ENCODE assay signal across 9 cellular contexts in the genomic region with DNA sequence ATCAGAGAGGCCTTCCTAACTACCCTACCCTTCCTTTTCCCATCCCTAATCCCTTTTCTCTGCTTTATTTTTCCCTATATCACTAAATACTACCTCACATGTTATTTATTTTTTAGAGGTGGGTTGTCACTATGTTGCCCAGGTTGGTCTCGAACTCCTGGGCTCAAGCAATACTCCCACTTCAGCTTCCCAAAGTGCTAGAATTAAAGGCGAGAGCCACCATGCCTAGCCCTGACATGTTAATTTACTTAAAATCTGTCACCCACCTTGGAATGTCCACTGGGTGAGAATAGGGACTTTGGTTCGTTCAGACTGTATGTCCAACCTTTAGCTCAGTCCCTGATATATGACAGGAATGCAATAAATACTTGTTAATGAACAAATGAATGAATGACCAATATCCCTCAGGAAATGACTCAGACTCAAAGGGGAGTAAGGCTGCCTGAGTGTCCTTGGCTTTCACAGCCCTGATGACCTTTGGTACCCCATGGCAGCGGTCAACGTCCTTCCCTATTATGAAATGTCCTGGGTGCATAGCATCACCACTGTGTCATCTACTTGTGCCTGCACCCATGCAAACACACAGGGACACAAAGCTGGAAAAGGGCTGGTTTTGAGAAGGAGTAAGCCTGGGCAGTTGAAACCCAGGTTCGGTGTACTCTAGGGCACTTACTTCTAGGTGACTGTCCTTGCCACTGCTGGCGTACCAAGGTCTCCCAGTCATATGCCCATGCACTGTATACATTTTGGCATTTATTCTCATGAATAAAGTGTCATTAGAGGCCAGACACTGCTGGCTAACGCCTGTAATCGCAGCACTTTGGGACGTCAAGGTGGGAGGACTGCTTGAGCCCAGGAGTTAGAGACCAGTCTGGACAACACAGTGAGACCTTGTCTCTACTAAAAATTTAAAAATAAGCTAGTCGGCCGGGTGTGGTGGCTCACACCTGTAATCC. TPM values are rescaled to one million over a fixed set of nuclear protein-coding genes. Genes with fewer than 3 reads are reported as not detected.
DNase-seq lines count a peak whose midpoint lies in the region; FAIRE-seq and TF ChIP-seq lines count a peak whose summit lies in the region.
"Had no signal": no experiment of that assay in that cellular context is flagged by ENCODE, and none has a peak within 500 bp of the region (broad histone marks: within the 10 kb centered on the region; RNA-seq: fewer than 3 reads in every experiment).

No MANE protein-coding gene starts in this region.

- peaks cover 74% of the 10 kb centered on the region for H3K36me3 Mint-ChIP-seq in activated CD4-positive, alpha-beta T cell treated with anti-CD3 and anti-CD28 coated beads, Interleukin-2, amount 10 ng/mL, durations not matched to agents 24 days and 14 days (ENCODE audit: low read depth)
- H3K36me3 Mint-ChIP-seq in activated naive CD8-positive, alpha-beta T cell treated with anti-CD3 and anti-CD28 coated beads for 36 hours, result peaks cover 63% of the 10 kb centered on the region

- H3K9me3 ChIP-seq in keratinocyte (ENCODE audit: control insufficient read depth, low read depth, low read length) (no peaks in the 10 kb centered on the region), thymus (ENCODE audit: control insufficient read depth) (no peaks in the 10 kb centered on the region), prostate gland (no peaks in the 10 kb centered on the region)
- H3K9me3 ChIP-seq: HAP-1 had no signal

- intact Hi-C loops in activated CD4-positive, alpha-beta T cell treated with anti-CD3 and anti-CD28 coated beads, Interleukin-2, amount 10 ng/mL, durations not matched to agents 24 days and 14 days (cut with micrococcal nuclease), result loop anchor here (2.0 kb wide), 1 partner anchor 19 kb away; no protein-coding TSS in a partner anchor
- intact Hi-C loops in prostate gland (cut with DNase I), result no loop called here

- peak overlapping the region; percentile 66 for H3K27ac Mint-ChIP-seq in activated CD4-positive, alpha-beta T cell treated with anti-CD3 and anti-CD28 coated beads, Interleukin-2, amount 10 ng/mL, durations not matched to agents 24 days and 14 days
- peak overlapping the region; percentile 15 for H3K27ac Mint-ChIP-seq in activated naive CD8-positive, alpha-beta T cell treated with anti-CD3 and anti-CD28 coated beads for 36 hours

- DNase-seq in activated CD4-positive, alpha-beta T cell treated with anti-CD3 and anti-CD28 coated beads, Interleukin-2, amount 10 ng/mL, durations not matched to agents 24 days and 14 days, result no peak
- DNase-seq in activated CD4-positive, alpha-beta T cell treated with anti-CD3 and anti-CD28 coated beads, Interleukin-2, amount 50 U/mL, for 1 hour, result no peak
- DNase-seq in activated naive CD8-positive, alpha-beta T cell treated with anti-CD3 and anti-CD28 coated beads for 36 hours, result no peak
- DNase-seq in keratinocyte (ENCODE audit: low read depth, low spot score), result no peak
- no peak for DNase-seq in NOMO-1 (lab: John Stamatoyannopoulos, UW; ENCODE audit: unreplicated experiment in 2 of 2)
- no peak for DNase-seq in GM12891 (ENCODE audit: insufficient read length, low spot score)
- DNase-seq in prostate gland (ENCODE audit: low spot score), result no peak

- H3K79me2 ChIP-seq in keratinocyte (ENCODE audit: control insufficient read depth, insufficient read depth, low read length), result peaks cover 92% of the 10 kb centered on the region

- no peak overlapping the region for H3K4me3 ChIP-seq in keratinocyte (ENCODE audit: control insufficient read depth in 2 of 3, extremely low read depth in 1 of 3, insufficient read depth in 2 of 3, low read depth in 1 of 3, low read length in 3 of 3)
- peak overlapping the region; percentile 21 for H3K4me3 ChIP-seq in thymus (ENCODE audit: low read length)
- no peak overlapping the region for H3K4me3 ChIP-seq in prostate gland
- H3K4me3 ChIP-seq: HAP-1 had no signal

- WGBS in thymus, result 97% methylated on average over 12 of the region's 12 CpGs
- WGBS in prostate gland, result 91% methylated on average over 12 of the region's 12 CpGs

- H3K4me1 Mint-ChIP-seq in activated CD4-positive, alpha-beta T cell treated with anti-CD3 and anti-CD28 coated beads, Interleukin-2, amount 10 ng/mL, durations not matched to agents 24 days and 14 days, result peaks cover 66% of the 10 kb centered on the region
- H3K4me1 Mint-ChIP-seq in activated naive CD8-positive, alpha-beta T cell treated with anti-CD3 and anti-CD28 coated beads for 36 hours, result peaks cover 69% of the 10 kb centered on the region

- H3K9ac ChIP-seq in keratinocyte (ENCODE audit: control insufficient read depth, extremely low read depth, insufficient read depth, low read length), result no peak overlapping the region

- H3K4me1 ChIP-seq in keratinocyte (ENCODE audit: control insufficient read depth, extremely low read depth, insufficient read depth, low read length) (peaks cover 48% of the 10 kb centered on the region), thymus (ENCODE audit: control insufficient read depth, insufficient read depth, low read length) (peaks cover 67% of the 10 kb centered on the region), prostate gland (replicated peaks) (peaks cover 13% of the 10 kb centered on the region)

- H3K27me3 Mint-ChIP-seq in activated CD4-positive, alpha-beta T cell treated with anti-CD3 and anti-CD28 coated beads, Interleukin-2, amount 10 ng/mL, durations not matched to agents 24 days and 14 days, result no peaks in the 10 kb centered on the region
- H3K27me3 Mint-ChIP-seq in activated naive CD8-positive, alpha-beta T cell treated with anti-CD3 and anti-CD28 coated beads for 36 hours, result no peaks in the 10 kb centered on the region

- H2AFZ ChIP-seq in keratinocyte (ENCODE audit: control insufficient read depth, low read length), result no peak overlapping the region

- dilution Hi-C loops in keratinocyte (cut with MboI; ENCODE audit: extremely low pct_ligation_motif_present, low sequenced_read_pairs), result no loop called here

- H3K27ac ChIP-seq in keratinocyte (ENCODE audit: control insufficient read depth, insufficient read depth, low read length) (peak overlapping the region; percentile 2), thymus (ENCODE audit: low read depth) (peak overlapping the region; percentile 46), prostate gland (peak overlapping the region in 1 of 2 donors; percentile 2)

- peak overlapping the region; percentile 41 for H3K4me3 Mint-ChIP-seq in activated CD4-positive, alpha-beta T cell treated with anti-CD3 and anti-CD28 coated beads, Interleukin-2, amount 10 ng/mL, durations not matched to agents 24 days and 14 days
- H3K4me3 Mint-ChIP-seq in activated naive CD8-positive, alpha-beta T cell treated with anti-CD3 and anti-CD28 coated beads for 36 hours, result no peak overlapping the region

- H3K4me2 ChIP-seq in keratinocyte (ENCODE audit: control insufficient read depth, extremely low read depth, insufficient read depth, low read depth, low read length), result no peak overlapping the region

- TF ChIP-seq CTCF in keratinocyte (optimal IDR thresholded peaks at IDR 0.05 in 1 of 3, IDR thresholded peaks at IDR 0.05 in 1 of 3, conservative IDR thresholded peaks at IDR 0.05 in 1 of 3; ENCODE audit: extremely low read depth in 1 of 3, insufficient read depth in 2 of 3, low read length in 3 of 3) (no peak), prostate gland (IDR thresholded peaks at IDR 0.05) (no peak)

- no peaks in the 10 kb centered on the region for H3K9me3 Mint-ChIP-seq in activated CD4-positive, alpha-beta T cell treated with anti-CD3 and anti-CD28 coated beads, Interleukin-2, amount 10 ng/mL, durations not matched to agents 24 days and 14 days
- H3K9me3 Mint-ChIP-seq in activated naive CD8-positive, alpha-beta T cell treated with anti-CD3 and anti-CD28 coated beads for 36 hours, result no peaks in the 10 kb centered on the region

- H3K27me3 ChIP-seq in keratinocyte (ENCODE audit: control insufficient read depth, extremely low read depth, insufficient read depth, low read length), result no peaks in the 10 kb centered on the region
- H3K27me3 ChIP-seq in thymus (ENCODE audit: control insufficient read depth, insufficient read depth), result no peaks in the 10 kb centered on the region
- no peaks in the 10 kb centered on the region for H3K27me3 ChIP-seq in prostate gland (replicated peaks; ENCODE audit: insufficient read depth)

- TF ChIP-seq POLR2A in GM12891 (IDR thresholded peaks at IDR 0.05; ENCODE audit: low read depth, low read length), result no peak
- no peak for TF ChIP-seq POLR2A in prostate gland (IDR thresholded peaks at IDR 0.05)

- no peak for FAIRE-seq in keratinocyte (lab: Jason Lieb, UNC)
- FAIRE-seq in GM12891 (lab: Jason Lieb, UNC), result no peak

- H4K20me1 ChIP-seq in keratinocyte (ENCODE audit: control insufficient read depth, extremely low read depth, insufficient read depth, low read length), result no peaks in the 10 kb centered on the region

- H3K36me3 ChIP-seq in keratinocyte (ENCODE audit: control insufficient read depth in 2 of 2, extremely low read depth in 1 of 2, insufficient read depth in 2 of 2, low read length in 2 of 2), result peaks cover 11 to 44% of the 10 kb centered on the region in 2 experiments
- H3K36me3 ChIP-seq in thymus (ENCODE audit: control insufficient read depth, insufficient read depth), result peaks cover 32% of the 10 kb centered on the region
- no peaks in the 10 kb centered on the region for H3K36me3 ChIP-seq in prostate gland

- H3K9me1 ChIP-seq in keratinocyte (ENCODE audit: control insufficient read depth, extremely low read depth, insufficient read depth, low read length), result peaks cover 2% of the 10 kb centered on the region

RNA-seq across cellular contexts. Expression of gene BCL2L1, which starts 26.5 kb away (rescaled TPM):
- total RNA-seq in activated CD4-positive, alpha-beta T cell treated with anti-CD3 and anti-CD28 coated beads, Interleukin-2, amount 10 ng/mL, durations not matched to agents 24 days and 14 days, result 379 and 381 TPM in 2 replicates
- 100 to 1,000 TPM; 196 to 206 TPM for total RNA-seq in activated naive CD8-positive, alpha-beta T cell treated with anti-CD3 and anti-CD28 coated beads for 36 hours
- 90.0 to 142 TPM (median 109 TPM) in 3 replicates for polyA plus RNA-seq in keratinocyte
- 197 TPM for polyA plus RNA-seq in keratinocyte (2011; ENCODE audit: low read depth)
- polyA plus RNA-seq in keratinocyte (2011; cell fraction: cytosol; rRNA removed), result 118 and 127 TPM in 2 replicates
- polyA plus RNA-seq in keratinocyte (2011; cell fraction: nucleus; rRNA removed), result 135 and 145 TPM in 2 replicates
- 123 and 151 TPM in 2 replicates for polyA plus RNA-seq in keratinocyte (2012; ENCODE audit: low replicate concordance)
- 66.2 to 107 TPM (median 79.9 TPM) in 3 replicates for polyA minus RNA-seq in keratinocyte
- polyA minus RNA-seq in keratinocyte (2011; cell fraction: cytosol; rRNA and poly(A)+ RNA removed), result 90.0 TPM
- polyA minus RNA-seq in keratinocyte (2011; cell fraction: nucleus; rRNA and poly(A)+ RNA removed), result 68.3 and 89.0 TPM in 2 replicates
- 58.3 TPM for polyA plus RNA-seq in thymus
- 40.2 TPM for polyA plus RNA-seq in GM12891 (2012; ENCODE audit: low read depth, missing spikeins)
- 100 to 1,000 TPM; 127 to 155 TPM for total RNA-seq in prostate gland

RNA-seq across cellular contexts. Expression of gene TPX2, which starts 43.0 kb away (rescaled TPM):
- 60.1 and 61.3 TPM in 2 replicates for total RNA-seq in activated CD4-positive, alpha-beta T cell treated with anti-CD3 and anti-CD28 coated beads, Interleukin-2, amount 10 ng/mL, durations not matched to agents 24 days and 14 days
- 100 to 1,000 TPM; 111 TPM for total RNA-seq in activated naive CD8-positive, alpha-beta T cell treated with anti-CD3 and anti-CD28 coated beads for 36 hours
- 7.1 to 32.5 TPM (median 31.5 TPM) in 3 replicates for polyA plus RNA-seq in keratinocyte
- polyA plus RNA-seq in keratinocyte (2011; ENCODE audit: low read depth), result 1.6 TPM
- polyA plus RNA-seq in keratinocyte (2011; cell fraction: cytosol; rRNA removed), result 10.2 and 15.7 TPM in 2 replicates
- 12.1 and 13.8 TPM in 2 replicates for polyA plus RNA-seq in keratinocyte (2011; cell fraction: nucleus; rRNA removed)
- polyA plus RNA-seq in keratinocyte (2012; ENCODE audit: low replicate concordance), result 1.7 and 36.0 TPM in 2 replicates
- 6.0 to 27.2 TPM (median 17.3 TPM) in 3 replicates for polyA minus RNA-seq in keratinocyte
- polyA minus RNA-seq in keratinocyte (2011; cell fraction: cytosol; rRNA and poly(A)+ RNA removed), result 8.2 TPM
- 5.5 and 10.5 TPM in 2 replicates for polyA minus RNA-seq in keratinocyte (2011; cell fraction: nucleus; rRNA and poly(A)+ RNA removed)
- 8.2 TPM for polyA plus RNA-seq in thymus
- polyA plus RNA-seq in GM12891 (2012; ENCODE audit: low read depth, missing spikeins), result 52.8 TPM
- total RNA-seq in prostate gland, result 10 to 100 TPM in 1 of 2 donors, 1 to 10 TPM in 1; 1.4 to 23.2 TPM

RNA-seq across cellular contexts. Expression of gene COX4I2, which starts 58.4 kb away (rescaled TPM):
- not detected in 2 replicates for total RNA-seq in activated CD4-positive, alpha-beta T cell treated with anti-CD3 and anti-CD28 coated beads, Interleukin-2, amount 10 ng/mL, durations not matched to agents 24 days and 14 days
- total RNA-seq in activated naive CD8-positive, alpha-beta T cell treated with anti-CD3 and anti-CD28 coated beads for 36 hours, result not detected
- polyA plus RNA-seq in keratinocyte (not detected in 3 replicates), thymus (5.4 TPM)
- polyA plus RNA-seq in keratinocyte (2011; ENCODE audit: low read depth), result not detected
- polyA plus RNA-seq in keratinocyte (2011; cell fraction: cytosol; rRNA removed), result not detected in 2 replicates
- not detected in 2 replicates for polyA plus RNA-seq in keratinocyte (2011; cell fraction: nucleus; rRNA removed)
- not detected in 2 replicates for polyA plus RNA-seq in keratinocyte (2012; ENCODE audit: low replicate concordance)
- polyA minus RNA-seq in keratinocyte, result not detected in 3 replicates
- not detected for polyA minus RNA-seq in keratinocyte (2011; cell fraction: cytosol; rRNA and poly(A)+ RNA removed)
- not detected in 2 replicates for polyA minus RNA-seq in keratinocyte (2011; cell fraction: nucleus; rRNA and poly(A)+ RNA removed)
- polyA plus RNA-seq in GM12891 (2012; ENCODE audit: low read depth, missing spikeins), result not detected
- 1 to 10 TPM in 1 of 2 donors, under 1 TPM in 1; 0.41 to 3.6 TPM for total RNA-seq in prostate gland
